In the genomic region with DNA sequence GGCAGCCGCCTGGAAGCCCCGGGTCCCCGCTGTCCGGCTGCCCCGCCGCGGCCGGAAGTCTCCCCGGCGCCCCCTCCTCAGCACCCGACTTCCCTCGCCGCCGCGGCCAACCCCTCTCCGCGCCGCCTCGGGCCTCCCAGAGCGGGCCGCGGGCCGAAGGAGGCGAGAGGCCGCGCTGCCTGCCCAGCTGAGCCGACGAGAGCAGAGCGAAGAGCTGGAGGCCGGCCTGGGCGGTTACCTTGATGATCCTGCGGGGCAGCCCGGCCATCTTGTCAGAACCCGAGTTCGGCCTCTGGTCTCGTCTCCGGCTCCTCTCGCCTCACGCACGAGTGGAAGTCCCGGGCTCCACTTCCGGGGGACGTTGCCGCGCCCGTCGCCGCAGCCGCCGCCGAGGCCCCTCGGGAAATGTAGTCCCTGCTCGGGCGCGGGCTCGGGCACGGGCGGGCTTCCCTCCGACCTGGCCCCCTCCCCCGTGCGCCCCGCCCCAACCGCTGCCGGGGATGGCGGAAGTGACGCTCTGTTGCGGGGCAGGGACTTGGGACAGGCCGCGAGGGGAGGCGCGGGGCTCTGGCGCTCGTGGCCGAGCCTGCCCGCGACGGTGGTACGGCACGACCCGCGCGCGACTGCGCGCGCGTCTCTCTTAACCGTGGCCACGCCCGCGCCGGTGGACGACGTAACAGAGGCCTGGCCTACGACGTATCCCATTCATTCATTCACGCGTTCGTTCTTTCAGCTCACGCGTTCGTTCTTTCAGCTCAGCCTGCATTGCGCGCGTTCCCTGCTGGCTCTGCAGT, we compare ENCODE assay signal across 8 cellular contexts. TPM values are rescaled to one million over a fixed set of nuclear protein-coding genes. Genes with fewer than 3 reads are reported as not detected.
DNase-seq lines count a peak whose midpoint lies in the region; ATAC-seq and TF ChIP-seq lines count a peak whose summit lies in the region.

A gene with protein sequence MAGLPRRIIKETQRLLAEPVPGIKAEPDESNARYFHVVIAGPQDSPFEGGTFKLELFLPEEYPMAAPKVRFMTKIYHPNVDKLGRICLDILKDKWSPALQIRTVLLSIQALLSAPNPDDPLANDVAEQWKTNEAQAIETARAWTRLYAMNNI (minus strand): TSS at position 331 of the 794 bp plus-strand sequence. CDS start 63 bp downstream, at position 268.

- peaks cover 15% of the 10 kb centered on the region for H3K4me1 ChIP-seq in HAP-1
- H3K4me1 ChIP-seq in MM.1S (ENCODE audit: low read length), result peaks cover 36% of the 10 kb centered on the region

- ATAC-seq in stimulated activated naive CD8-positive, alpha-beta T cell treated with anti-CD3 and anti-CD28 coated beads, Interleukin-15, Interleukin-2, amounts not matched to agents 100 U/mL and 50 U/mL, for 24 hours, result peak; percentile 94

- H3K9ac ChIP-seq in MM.1S (ENCODE audit: low read length), result peak within 1 kb of the TSS; percentile 81

- no peaks in the 10 kb centered on the region for H3K27me3 Mint-ChIP-seq in nephron (ENCODE audit: low read depth)

- peak within 1 kb of the TSS; percentile 95 for H2AFZ ChIP-seq in MM.1S (ENCODE audit: low read length)

- DNase-seq in G401 (ENCODE audit: low spot score) (peak; percentile 98), HAP-1 (ENCODE audit: low spot score in 2 of 2) (peak; percentile 95 to 99), MM.1S (peak; percentile 95), SHP77 treated with DMSO at 0.1 percent for 48 hours (lab: John Stamatoyannopoulos, UW) (peak; percentile 95), fibroblast of the aortic adventitia (ENCODE audit: low read depth) (peak; percentile 90)
- DNase-seq in activated effector memory CD4-positive, alpha-beta T cell treated with anti-CD3 and anti-CD28 coated beads, Interleukin-2, amount 50 U/mL, for 16 hours, result peak; percentile 99
- peak; percentile 98 for DNase-seq in stimulated activated naive CD8-positive, alpha-beta T cell treated with anti-CD3 and anti-CD28 coated beads, Interleukin-15, Interleukin-2, amounts not matched to agents 100 U/mL and 50 U/mL, for 24 hours

- H3F3A ChIP-seq in MM.1S (ENCODE audit: insufficient read depth, low read length), result peaks cover 15% of the 10 kb centered on the region

- H3K36me3 ChIP-seq in HAP-1 (replicated peaks), result peaks cover 3% of the 10 kb centered on the region; the same call in 1 of the 2 replicates
- no peaks in the 10 kb centered on the region for H3K36me3 ChIP-seq in MM.1S (replicated peaks; ENCODE audit: insufficient read depth, low read length)

- H3K36me3 Mint-ChIP-seq in nephron (ENCODE audit: low read depth), result no peaks in the 10 kb centered on the region

- H3K4me1 Mint-ChIP-seq in nephron, result peaks cover 41% of the 10 kb centered on the region

- H4K20me1 ChIP-seq in MM.1S (ENCODE audit: insufficient read depth, low read length), result peaks cover 7% of the 10 kb centered on the region; the same call in 1 of the 2 replicates

- H3K9me2 ChIP-seq in MM.1S (replicated peaks; ENCODE audit: insufficient read depth, low read length), result no peaks in the 10 kb centered on the region

- peak within 1 kb of the TSS; percentile 45; the same call in 1 of the 2 replicates for H3K27ac ChIP-seq in MM.1S (ENCODE audit: low read length)

- H3K9me3 Mint-ChIP-seq in nephron, result no peaks in the 10 kb centered on the region

- peak within 1 kb of the TSS; percentile 79 for H3K4me3 ChIP-seq in HAP-1
- peak within 1 kb of the TSS; percentile 70 for H3K4me3 ChIP-seq in MM.1S (ENCODE audit: low read length)
- peak within 1 kb of the TSS; percentile 85 for H3K4me3 ChIP-seq in fibroblast of the aortic adventitia (ENCODE audit: low read depth, low read length)

- peak within 1 kb of the TSS; percentile 97 to 99 (median 98) for H3K4me3 Mint-ChIP-seq in nephron

- in situ Hi-C loops in G401 (cut with HindIII; ENCODE audit: low sequenced_read_pairs) (no loop called here), HAP-1 (cut with MboI; ENCODE audit: low sequenced_read_pairs) (no loop called here)

- H3K27me3 ChIP-seq in HAP-1 (ENCODE audit: low read depth) (no peaks in the 10 kb centered on the region), MM.1S (replicated peaks; ENCODE audit: insufficient read depth, low read length) (no peaks in the 10 kb centered on the region)

- peak within 1 kb of the TSS; percentile 96 to 99 (median 99) for H3K27ac Mint-ChIP-seq in nephron

- H3K79me2 ChIP-seq in MM.1S (ENCODE audit: low read length), result peaks cover 49% of the 10 kb centered on the region

- peak within 1 kb of the TSS; percentile 88 for H3K4me2 ChIP-seq in MM.1S (ENCODE audit: low read depth, low read length)

- TF ChIP-seq CTCF in MM.1S (IDR thresholded peaks at IDR 0.05; ENCODE audit: low read length) (peak; percentile 21), fibroblast of the aortic adventitia (IDR thresholded peaks at IDR 0.05; ENCODE audit: insufficient read depth, low read length) (no peak), nephron (IDR thresholded peaks at IDR 0.05; ENCODE audit: unreplicated experiment in 3 of 3) (no peak)

- H3K9me3 ChIP-seq in HAP-1 (no peaks in the 10 kb centered on the region), MM.1S (replicated peaks; ENCODE audit: insufficient read depth, low read length) (no peaks in the 10 kb centered on the region)

RNA-seq across cellular contexts. Expression of the gene that starts here (rescaled TPM):
- total RNA-seq in G401 (2014; rRNA removed; shearing (Covaris generic)), result 116 and 119 TPM in 2 replicates
- 18.6 and 63.5 TPM in 2 replicates for total RNA-seq in fibroblast of the aortic adventitia (ENCODE audit: low replicate concordance)

Comparison
In these comparisons a context has a peak if more than half of its experiments do, and no peak if none do; other contexts are left out.
1. Peak in every context shown above with its lines: DNase-seq, ATAC-seq, H3K4me3 ChIP-seq and H3K27ac ChIP-seq.